Comparison of ENCODE assay signal across 1 cellular context in genomic region chr1:184861755-184862336, GRCh38.
TF ChIP-seq lines count a peak whose summit lies in the region.

No MANE protein-coding gene starts in this region.

TF ChIP-seq in HepG2, 621 proteins besides CTCF, POLR2A, EP300 and RAD21:
- TF ChIP-seq SOX6 (IDR thresholded peaks at IDR 0.05) (no peak), SOX6 (CRISPR knock-in tag; IDR thresholded peaks at IDR 0.05) (peak; percentile 49; the same call in 1 of the 2 replicates), NR1H2 (CRISPR knock-in tag; IDR thresholded peaks at IDR 0.05; ENCODE audit: borderline replicate concordance, low read depth) (no peak), ZNF816 (CRISPR knock-in tag; IDR thresholded peaks at IDR 0.05; ENCODE audit: borderline replicate concordance) (no peak), SOX13 (IDR thresholded peaks at IDR 0.05) (peak; percentile 35; the same call in 1 of the 2 replicates), SOX13 (CRISPR knock-in tag; conservative IDR thresholded peaks at IDR 0.05 in 1 of 2, IDR thresholded peaks at IDR 0.05 in 1 of 2) (peak in 1 of 2 experiments; percentile 85; a peak in 2 of 4 replicates), ARID5B (CRISPR knock-in tag; IDR thresholded peaks at IDR 0.05) (0 out of 2 replicates have a peak, but pooled peaks have one; percentile 17), NR2F6 (IDR thresholded peaks at IDR 0.05) (peak; percentile 49; the same call in 1 of the 2 replicates), NR2F6 (CRISPR knock-in tag; IDR thresholded peaks at IDR 0.05) (no peak), HNRNPK (IDR thresholded peaks at IDR 0.05; ENCODE audit: low read depth, low read length, poor library complexity, severe bottlenecking) (peak; percentile 76), SOX5 (CRISPR knock-in tag; IDR thresholded peaks at IDR 0.05; ENCODE audit: borderline replicate concordance) (peak; percentile 57; the same call in 1 of the 2 replicates), ZNF251 (CRISPR knock-in tag; IDR thresholded peaks at IDR 0.05) (no peak), ZNF512 (CRISPR knock-in tag; IDR thresholded peaks at IDR 0.05) (0 out of 2 replicates have a peak, but pooled peaks have one; percentile 74), TRIM22 (IDR thresholded peaks at IDR 0.05) (0 out of 2 replicates have a peak, but pooled peaks have one; percentile 1), TCF7 (IDR thresholded peaks at IDR 0.05; ENCODE audit: low read depth) (0 out of 2 replicates have a peak, but pooled peaks have one; percentile 14)
